ENCODE assay signal across 18 cellular contexts in the genomic region with DNA sequence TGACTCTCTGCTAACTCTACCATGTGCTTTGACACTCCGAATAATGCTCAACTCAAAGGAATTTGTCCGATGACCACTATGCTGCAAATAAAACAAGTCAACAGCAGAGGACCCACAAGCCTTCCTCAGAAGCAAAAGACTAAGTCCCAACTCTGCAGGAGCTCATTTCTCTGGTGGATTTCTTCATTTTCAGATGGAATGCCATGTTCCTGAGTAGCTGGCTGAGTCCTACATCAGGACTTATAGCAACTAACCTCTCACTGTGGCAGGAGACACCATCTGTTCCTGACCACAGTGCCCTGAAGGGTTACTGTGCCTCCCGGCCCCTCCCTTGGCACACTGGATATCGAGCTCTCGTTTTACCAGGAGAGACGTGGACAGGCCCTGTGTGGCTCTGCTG. TPM values are rescaled to one million over a fixed set of nuclear protein-coding genes. Genes with fewer than 3 reads are reported as not detected.
DNase-seq lines count a peak whose midpoint lies in the region; TF ChIP-seq lines count a peak whose summit lies in the region.
"Had no signal": no experiment of that assay in that cellular context is flagged by ENCODE, and none has a peak within 500 bp of the region (broad histone marks: within the 10 kb centered on the region; RNA-seq: fewer than 3 reads in every experiment).

No MANE protein-coding gene starts in this region.

- H3K4me1 ChIP-seq in muscle layer of duodenum (ENCODE audit: control insufficient read depth in 1 of 2, insufficient read depth in 2 of 2, low read length in 2 of 2) = peaks cover 0 to 68% of the 10 kb centered on the region in 2 donors

- DNase-seq in AG09309 (ENCODE audit: low read depth) (peak; percentile 50), LHCN-M2 (ENCODE audit: low read depth) (peak; percentile 84), dedifferentiated amniotic fluid mesenchymal stem cell (ENCODE audit: extremely low spot score) (peak; percentile 44), HuH-7 (ENCODE audit: low spot score) (no peak), cardiac septum (ENCODE audit: low spot score) (no peak), LoVo (ENCODE audit: low spot score) (no peak)
- no peak for DNase-seq in effector CD8-positive, alpha-beta T cell (lab: John Stamatoyannopoulos, UW)
- DNase-seq: activated B cell treated with CpG ODN at 0.5 μM for 24 hours; activated naive CD4-positive, alpha-beta T cell treated with anti-CD3 and anti-CD28 coated beads, Interleukin-2, amount 50 U/mL, for 16 hours; Calu3; heart left ventricle; left lung; NCI-H2029; NCI-H748 treated with DMSO at 0.1 percent for 48 hours; stimulated activated CD4-positive, alpha-beta T cell treated with anti-CD3 and anti-CD28 coated beads, Interleukin-1b, Interleukin-23, amount 100 ng/mL, for 48 hours had no signal

- H3K4me3 ChIP-seq in AG09309 (ENCODE audit: control insufficient read depth, low read depth, low read length) (no peak overlapping the region), muscle layer of duodenum (ENCODE audit: low read depth in 1 of 2, low read length in 2 of 2) (no peak overlapping the region)
- H3K4me3 ChIP-seq: heart left ventricle, left lung, right atrium auricular region, thoracic aorta had no signal

- intact Hi-C loops in cardiac septum (cut with DNase I) = no loop called here

- H3K36me3 ChIP-seq in muscle layer of duodenum (ENCODE audit: control insufficient read depth in 1 of 2, insufficient read depth in 2 of 2, low read length in 2 of 2) = peaks cover 10 to 17% of the 10 kb centered on the region in 2 donors

- no peaks in the 10 kb centered on the region for H3K27me3 ChIP-seq in muscle layer of duodenum (ENCODE audit: low read depth, low read length)
- H3K27me3 ChIP-seq: heart left ventricle, left lung, right atrium auricular region had no signal

- no peaks in the 10 kb centered on the region for H3K9me3 ChIP-seq in muscle layer of duodenum (ENCODE audit: control insufficient read depth in 1 of 2, low read length in 2 of 2)
- H3K9me3 ChIP-seq: heart left ventricle, left lung, right atrium auricular region, thoracic aorta had no signal

- TF ChIP-seq CTCF in AG09309 (IDR thresholded peaks at IDR 0.05; ENCODE audit: control insufficient read depth, insufficient read depth, low read depth, low read length, missing control alignments) = no peak

- H3K27ac ChIP-seq in muscle layer of duodenum (ENCODE audit: low read length) = peak overlapping the region; percentile 11
- H3K27ac ChIP-seq: left lung, right atrium auricular region had no signal

RNA-seq across cellular contexts. Expression of gene LHFPL2, which starts 20.8 kb away (rescaled TPM):
- total RNA-seq in LHCN-M2 (2014; rRNA removed) = 97.3 and 104 TPM in 2 replicates
- polyA plus RNA-seq in LHCN-M2 (2012) = 26.3 TPM
- 7.9 TPM for total RNA-seq in cardiac septum

Comparison
In these comparisons a context has a peak if more than half of its experiments do, and no peak if none do; other contexts are left out.
1. DNase-seq: peak in AG09309 (single experiment), LHCN-M2 (single experiment) and dedifferentiated amniotic fluid mesenchymal stem cell (single experiment); none in HuH-7 (single experiment), cardiac septum (single experiment), effector CD8-positive, alpha-beta T cell (single experiment) and LoVo (single experiment).
2. RNA of gene LHFPL2, which starts 20.8 kb away (total RNA-seq): 97.3 to 104 TPM in LHCN-M2; 7.9 TPM in cardiac septum (single experiment); every median in the first group is over 10 times any median in the second.